In the genomic region with DNA sequence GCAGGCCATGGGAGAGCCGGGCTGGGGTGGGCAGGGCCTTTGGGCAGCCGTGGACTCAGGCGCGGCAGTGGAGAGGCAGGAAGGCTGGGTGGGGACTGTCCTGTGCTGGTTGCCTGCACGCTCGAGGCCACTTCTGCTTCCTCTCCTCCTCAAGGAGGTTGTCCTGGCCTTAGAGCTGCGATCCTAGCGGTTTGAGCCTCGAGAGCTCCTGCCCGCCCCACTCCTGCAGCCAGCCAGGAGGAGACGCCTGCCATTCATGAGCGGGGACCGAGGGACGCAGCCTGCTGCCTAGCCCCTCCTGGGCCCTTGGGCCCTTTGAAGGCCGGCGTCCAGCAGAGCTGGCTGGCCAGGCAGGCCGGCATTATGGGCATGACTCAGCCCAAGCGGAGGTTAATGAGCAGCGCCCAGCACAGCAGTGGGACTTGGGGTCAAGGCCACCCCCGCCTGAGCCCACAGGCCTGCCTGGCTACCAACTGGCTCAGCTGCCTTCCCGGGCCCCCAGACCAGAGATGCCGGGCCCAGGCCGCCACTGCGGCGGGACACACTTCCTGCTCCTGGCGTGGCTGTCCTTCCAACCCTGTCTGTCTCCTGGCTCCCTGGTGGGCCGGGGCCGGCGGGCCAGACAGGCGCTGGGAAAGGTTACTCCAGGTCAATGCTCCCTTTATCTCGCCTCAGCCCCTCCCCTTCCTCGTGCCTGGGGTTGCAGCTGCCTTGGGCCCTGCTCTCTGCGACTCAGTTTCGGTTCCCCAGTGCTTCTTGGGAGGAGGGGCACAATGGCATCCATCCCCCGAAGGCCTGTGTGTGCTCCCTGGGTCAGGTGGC, we compare ENCODE assay signal across 8 cellular contexts. TPM values are rescaled to one million over a fixed set of nuclear protein-coding genes. Genes with fewer than 3 reads are reported as not detected.
DNase-seq lines count a peak whose midpoint lies in the region; ATAC-seq and TF ChIP-seq lines count a peak whose summit lies in the region.

No MANE protein-coding gene starts in this region.

- POLR2A ChIA-PET in activated CD4-positive, alpha-beta T cell treated with anti-CD3 and anti-CD28 coated beads for 36 hours (lab: Charles Lee): interaction anchor here (0.6 to 1.5 kb wide), 2 partner anchors 68 to 764 kb away, joined by 3 read pairs; a partner anchor contains a TSS
- POLR2A ChIA-PET in activated B cell treated with CpG ODN at 0.5 μM for 24 hours (lab: Charles Lee): interaction anchor here (0.7 to 1.9 kb wide), 6 partner anchors 9 to 200 kb away, joined by 3 to 6 read pairs (median 4); a partner anchor contains a TSS
- POLR2A ChIA-PET in naive thymus-derived CD8-positive, alpha-beta T cell (lab: Charles Lee): interaction anchor here (1.1 to 1.4 kb wide), 2 partner anchors 13 to 186 kb away, joined by 3 to 4 read pairs; no protein-coding TSS in a partner anchor

- ATAC-seq in activated CD4-positive, alpha-beta T cell treated with anti-CD3 and anti-CD28 coated beads for 36 hours: peak; percentile 9
- ATAC-seq in activated B cell treated with CpG ODN at 0.5 μM for 24 hours (ENCODE audit: low read depth): peak; percentile 50
- ATAC-seq in naive thymus-derived CD8-positive, alpha-beta T cell: no peak

- H3K9me3 ChIP-seq in MM.1S (replicated peaks; ENCODE audit: insufficient read depth, low read length) (no peaks in the 10 kb centered on the region), esophagus muscularis mucosa (no peaks in the 10 kb centered on the region)

- 47% methylated on average over 24 of the region's 35 CpGs for WGBS in esophagus muscularis mucosa

- peak overlapping the region; percentile 47 for H3K4me3 Mint-ChIP-seq in activated CD4-positive, alpha-beta T cell treated with anti-CD3 and anti-CD28 coated beads for 36 hours
- H3K4me3 Mint-ChIP-seq in activated B cell treated with CpG ODN at 0.5 μM for 24 hours: peak overlapping the region; percentile 70
- H3K4me3 Mint-ChIP-seq in naive thymus-derived CD8-positive, alpha-beta T cell: peak overlapping the region; percentile 64 to 86 (median 70)

- CTCF ChIA-PET in activated CD4-positive, alpha-beta T cell treated with anti-CD3 and anti-CD28 coated beads for 36 hours (lab: Charles Lee): interaction anchor here (1.1 kb wide), 1 partner anchor 120 kb away, joined by 3 read pairs; no protein-coding TSS in a partner anchor
- CTCF ChIA-PET in activated B cell treated with CpG ODN at 0.5 μM for 24 hours (lab: Charles Lee): interaction anchor here (1.5 kb wide), 1 partner anchor 255 kb away, joined by 3 read pairs; no protein-coding TSS in a partner anchor

- H3K4me1 ChIP-seq in MM.1S (ENCODE audit: low read length): peaks cover 23% of the 10 kb centered on the region
- peaks cover 42 to 61% (median 59%) of the 10 kb centered on the region in 4 donors for H3K4me1 ChIP-seq in esophagus muscularis mucosa

- peaks cover 12% of the 10 kb centered on the region for H3K36me3 Mint-ChIP-seq in activated CD4-positive, alpha-beta T cell treated with anti-CD3 and anti-CD28 coated beads for 36 hours (ENCODE audit: low read depth)
- H3K36me3 Mint-ChIP-seq in activated B cell treated with CpG ODN at 0.5 μM for 24 hours (ENCODE audit: low read depth): peaks cover 17% of the 10 kb centered on the region
- H3K36me3 Mint-ChIP-seq in naive thymus-derived CD8-positive, alpha-beta T cell: peaks cover 4 to 18% (median 7%) of the 10 kb centered on the region in 3 donors

- peak overlapping the region; percentile 62 for H3K4me2 ChIP-seq in MM.1S (ENCODE audit: low read depth, low read length)

- TF ChIP-seq CTCF in MM.1S (IDR thresholded peaks at IDR 0.05; ENCODE audit: low read length) (no peak), activated B cell treated with CpG ODN at 0.5 μM for 24 hours (IDR thresholded peaks at IDR 0.05) (no peak), esophagus muscularis mucosa (IDR thresholded peaks at IDR 0.05) (no peak)

- peaks cover 1% of the 10 kb centered on the region for H3K9me3 Mint-ChIP-seq in activated CD4-positive, alpha-beta T cell treated with anti-CD3 and anti-CD28 coated beads for 36 hours (ENCODE audit: low read depth)
- peaks cover under 1% of the 10 kb centered on the region for H3K9me3 Mint-ChIP-seq in activated B cell treated with CpG ODN at 0.5 μM for 24 hours
- no peaks in the 10 kb centered on the region for H3K9me3 Mint-ChIP-seq in naive thymus-derived CD8-positive, alpha-beta T cell

- H3K36me3 ChIP-seq in MM.1S (replicated peaks; ENCODE audit: insufficient read depth, low read length) (no peaks in the 10 kb centered on the region), esophagus muscularis mucosa (peaks cover 0 to 14% (median 2%) of the 10 kb centered on the region in 4 donors)

- H2AFZ ChIP-seq in MM.1S (ENCODE audit: low read length): no peak overlapping the region

- H3F3A ChIP-seq in MM.1S (ENCODE audit: insufficient read depth, low read length): peaks cover 9% of the 10 kb centered on the region

- H3K27me3 ChIP-seq in MM.1S (replicated peaks; ENCODE audit: insufficient read depth, low read length) (no peaks in the 10 kb centered on the region), esophagus muscularis mucosa (no peaks in the 10 kb centered on the region)

- no peaks in the 10 kb centered on the region for H3K9me2 ChIP-seq in MM.1S (replicated peaks; ENCODE audit: insufficient read depth, low read length)

- no peaks in the 10 kb centered on the region for H3K27me3 Mint-ChIP-seq in activated CD4-positive, alpha-beta T cell treated with anti-CD3 and anti-CD28 coated beads for 36 hours
- no peaks in the 10 kb centered on the region for H3K27me3 Mint-ChIP-seq in activated B cell treated with CpG ODN at 0.5 μM for 24 hours
- no peaks in the 10 kb centered on the region for H3K27me3 Mint-ChIP-seq in naive thymus-derived CD8-positive, alpha-beta T cell

- no peak for TF ChIP-seq POLR2A in esophagus muscularis mucosa (IDR thresholded peaks at IDR 0.05; ENCODE audit: low read depth)

- H3K27ac Mint-ChIP-seq in activated CD4-positive, alpha-beta T cell treated with anti-CD3 and anti-CD28 coated beads for 36 hours: peak overlapping the region; percentile 37
- peak overlapping the region; percentile 56 for H3K27ac Mint-ChIP-seq in activated B cell treated with CpG ODN at 0.5 μM for 24 hours
- H3K27ac Mint-ChIP-seq in naive thymus-derived CD8-positive, alpha-beta T cell: peak overlapping the region in 9 of 10 donors; percentile 57 to 87 (median 66)

- no peaks in the 10 kb centered on the region for H4K20me1 ChIP-seq in MM.1S (ENCODE audit: insufficient read depth, low read length)

- DNase-seq in activated CD4-positive, alpha-beta T cell treated with anti-CD3 and anti-CD28 coated beads for 36 hours: peak; percentile 54
- DNase-seq in activated CD4-positive, alpha-beta T cell treated with anti-CD3 and anti-CD28 coated beads for 1 hour: no peak
- DNase-seq in GOT3 (lab: John Stamatoyannopoulos, UW) (peak; percentile 43), MM.1S (peak; percentile 83), activated B cell treated with CpG ODN at 0.5 μM for 24 hours (peak; percentile 59), esophagus muscularis mucosa (ENCODE audit: extremely low spot score) (peak; percentile 92), cerebellum (ENCODE audit: low spot score) (no peak)
- peak in 5 of 10 donors; percentile 16 to 42 (median 25) for DNase-seq in naive thymus-derived CD8-positive, alpha-beta T cell

- H3K4me3 ChIP-seq in MM.1S (ENCODE audit: low read length): peak overlapping the region; percentile 29; the same call in 1 of the 2 replicates
- peak overlapping the region; percentile 38 to 78 (median 70) for H3K4me3 ChIP-seq in esophagus muscularis mucosa

- peaks cover 30% of the 10 kb centered on the region for H3K4me1 Mint-ChIP-seq in activated CD4-positive, alpha-beta T cell treated with anti-CD3 and anti-CD28 coated beads for 36 hours
- peaks cover 55% of the 10 kb centered on the region for H3K4me1 Mint-ChIP-seq in activated B cell treated with CpG ODN at 0.5 μM for 24 hours
- H3K4me1 Mint-ChIP-seq in naive thymus-derived CD8-positive, alpha-beta T cell: peaks cover 3 to 44% (median 34%) of the 10 kb centered on the region in 4 donors

- intact Hi-C loops in activated CD4-positive, alpha-beta T cell treated with anti-CD3 and anti-CD28 coated beads for 36 hours (cut with DNase I, micrococcal nuclease): loop anchor here in 1 of 2 experiments (10.0 kb wide), 3 partner anchors 368 to 758 kb away; a partner anchor contains a TSS
- intact Hi-C loops in activated B cell treated with CpG ODN at 0.5 μM for 24 hours (cut with micrococcal nuclease): loop anchor here (1.0 to 10.0 kb wide), 4 partner anchors 9 to 648 kb away; a partner anchor contains a TSS
- intact Hi-C loops in esophagus muscularis mucosa (cut with DNase I): no loop called here

- H3K27ac ChIP-seq in MM.1S (ENCODE audit: low read length): peak overlapping the region; percentile 57; the same call in 1 of the 2 replicates
- H3K27ac ChIP-seq in esophagus muscularis mucosa (replicated peaks in 1 of 4): peak overlapping the region; percentile 84 to 92 (median 88)

- H3K9ac ChIP-seq in MM.1S (ENCODE audit: low read length): peak overlapping the region; percentile 21; the same call in 1 of the 2 replicates

- TF ChIP-seq EP300 in esophagus muscularis mucosa (IDR thresholded peaks at IDR 0.05): no peak

- H3K79me2 ChIP-seq in MM.1S (ENCODE audit: low read length): peaks cover 31% of the 10 kb centered on the region

RNA-seq across cellular contexts. Expression of a gene that starts 1.8 kb away (rescaled TPM):
- 1 to 10 TPM; 4.5 to 4.8 TPM for total RNA-seq in activated CD4-positive, alpha-beta T cell treated with anti-CD3 and anti-CD28 coated beads for 36 hours
- total RNA-seq in activated B cell treated with CpG ODN at 0.5 μM for 24 hours (2.6 and 2.8 TPM in 2 replicates), esophagus muscularis mucosa (10 to 100 TPM; 18.4 to 36.2 (median 25.1) TPM), cerebellum (3.8 TPM)
- total RNA-seq in naive thymus-derived CD8-positive, alpha-beta T cell: 1 to 10 TPM; 5.8 to 7.3 TPM
- 1 to 10 TPM; 1.1 to 2.1 (median 2.0) TPM for polyA plus RNA-seq in naive thymus-derived CD8-positive, alpha-beta T cell

RNA-seq across cellular contexts. Expression of a gene that starts 2.3 kb away (rescaled TPM):
- total RNA-seq in activated CD4-positive, alpha-beta T cell treated with anti-CD3 and anti-CD28 coated beads for 36 hours: 100 to 1,000 TPM in 1 of 2 experiments, 10 to 100 TPM in 1; 78.0 to 106 TPM
- total RNA-seq in activated B cell treated with CpG ODN at 0.5 μM for 24 hours (90.5 and 90.7 TPM in 2 replicates), esophagus muscularis mucosa (100 to 1,000 TPM in 2 of 4 donors, 10 to 100 TPM in 2; 76.4 to 129 (median 101) TPM), cerebellum (40.0 TPM)
- total RNA-seq in naive thymus-derived CD8-positive, alpha-beta T cell: 100 to 1,000 TPM; 108 to 118 TPM
- 100 to 1,000 TPM; 298 to 328 (median 319) TPM for polyA plus RNA-seq in naive thymus-derived CD8-positive, alpha-beta T cell

RNA-seq across cellular contexts. Expression of a gene that starts 37.6 kb away (rescaled TPM):
- 1 to 10 TPM; 1.6 to 2.4 TPM for total RNA-seq in activated CD4-positive, alpha-beta T cell treated with anti-CD3 and anti-CD28 coated beads for 36 hours
- total RNA-seq in activated B cell treated with CpG ODN at 0.5 μM for 24 hours (not detected in 2 replicates), esophagus muscularis mucosa (10 to 100 TPM in 3 of 4 donors, 1 to 10 TPM in 1; 6.1 to 21.9 (median 17.6) TPM), cerebellum (3.3 TPM)
- under 1 TPM; 0.34 to 0.41 TPM for total RNA-seq in naive thymus-derived CD8-positive, alpha-beta T cell
- not detected for polyA plus RNA-seq in naive thymus-derived CD8-positive, alpha-beta T cell

RNA-seq across cellular contexts. Expression of a gene that starts 38.8 kb away (rescaled TPM):
- under 1 TPM; 0.39 to 0.58 TPM for total RNA-seq in activated CD4-positive, alpha-beta T cell treated with anti-CD3 and anti-CD28 coated beads for 36 hours
- total RNA-seq in activated B cell treated with CpG ODN at 0.5 μM for 24 hours (0.81 and 1.2 TPM in 2 replicates), esophagus muscularis mucosa (10 to 100 TPM; 41.7 to 62.3 (median 45.6) TPM), cerebellum (16.0 TPM)
- under 1 TPM; 0.31 to 0.49 TPM for total RNA-seq in naive thymus-derived CD8-positive, alpha-beta T cell
- under 1 TPM in 2 of 3 donors, not detected in 1; 0.04 to 0.16 TPM for polyA plus RNA-seq in naive thymus-derived CD8-positive, alpha-beta T cell

RNA-seq across cellular contexts. Expression of a gene that starts 52.9 kb away (rescaled TPM):
- under 1 TPM; 0.30 to 0.71 TPM for total RNA-seq in activated CD4-positive, alpha-beta T cell treated with anti-CD3 and anti-CD28 coated beads for 36 hours
- total RNA-seq in activated B cell treated with CpG ODN at 0.5 μM for 24 hours (not detected in 2 replicates), esophagus muscularis mucosa (10 to 100 TPM; 20.5 to 67.8 (median 26.0) TPM), cerebellum (21.0 TPM)
- not detected for total RNA-seq in naive thymus-derived CD8-positive, alpha-beta T cell
- polyA plus RNA-seq in naive thymus-derived CD8-positive, alpha-beta T cell: not detected

Comparison
In these comparisons a context has a peak if more than half of its experiments do, and no peak if none do; other contexts are left out.
1. DNase-seq: peak in activated CD4-positive, alpha-beta T cell treated with anti-CD3 and anti-CD28 coated beads for 36 hours (single experiment), GOT3 (single experiment), MM.1S (single experiment), activated B cell treated with CpG ODN at 0.5 μM for 24 hours (single experiment) and esophagus muscularis mucosa (single experiment); none in activated CD4-positive, alpha-beta T cell treated with anti-CD3 and anti-CD28 coated beads for 1 hour (single experiment) and cerebellum (single experiment).
2. ATAC-seq: peak in activated CD4-positive, alpha-beta T cell treated with anti-CD3 and anti-CD28 coated beads for 36 hours (single experiment) and activated B cell treated with CpG ODN at 0.5 μM for 24 hours (single experiment); none in naive thymus-derived CD8-positive, alpha-beta T cell (0 of 2).
3. Peak in every context shown above with its lines, with median percentiles within 50 percentile points of each other: H3K27ac Mint-ChIP-seq and H3K4me3 Mint-ChIP-seq.